In genomic region chr20:62921119-62921687, GRCh38 we compare ENCODE assay signal across 8 cellular contexts. TPM values are rescaled to one million over a fixed set of nuclear protein-coding genes. Genes with fewer than 3 reads are reported as not detected.
DNase-seq lines count a peak whose midpoint lies in the region; ATAC-seq and TF ChIP-seq lines count a peak whose summit lies in the region.

No MANE protein-coding gene starts in this region.

- H3K27me3 Mint-ChIP-seq in T-helper 1 cell treated with Interleukin-12 subunit alpha and Interleukin-12 subunit beta and Interleukin-4 antibody, amounts not matched to agents 30 μg/mL and 1 μg/mL, for 36 hours (ENCODE audit: low read depth): no peaks in the 10 kb centered on the region
- peaks cover 2 to 17% (median 9%) of the 10 kb centered on the region in 3 donors for H3K27me3 Mint-ChIP-seq in immature natural killer cell (ENCODE audit: low read depth in 3 of 3)

- H3K36me3 Mint-ChIP-seq in T-helper 1 cell treated with Interleukin-12 subunit alpha and Interleukin-12 subunit beta and Interleukin-4 antibody, amounts not matched to agents 30 μg/mL and 1 μg/mL, for 36 hours (ENCODE audit: low read depth): peaks cover 8% of the 10 kb centered on the region
- H3K36me3 Mint-ChIP-seq in immature natural killer cell: peaks cover 0 to 3% (median 0%) of the 10 kb centered on the region in 3 donors

- H3K4me3 ChIP-seq in LNCaP clone FGC (ENCODE audit: low read depth, low read length) (no peak overlapping the region), astrocyte of the cerebellum (ENCODE audit: low read depth, low read length) (no peak overlapping the region)

- H3K9me3 Mint-ChIP-seq in T-helper 1 cell treated with Interleukin-12 subunit alpha and Interleukin-12 subunit beta and Interleukin-4 antibody, amounts not matched to agents 30 μg/mL and 1 μg/mL, for 36 hours: no peaks in the 10 kb centered on the region
- no peaks in the 10 kb centered on the region for H3K9me3 Mint-ChIP-seq in immature natural killer cell

- peaks cover 66% of the 10 kb centered on the region for H3K4me1 Mint-ChIP-seq in T-helper 1 cell treated with Interleukin-12 subunit alpha and Interleukin-12 subunit beta and Interleukin-4 antibody, amounts not matched to agents 30 μg/mL and 1 μg/mL, for 36 hours (ENCODE audit: low read depth)
- peaks cover 89 to 91% of the 10 kb centered on the region in 2 donors for H3K4me1 Mint-ChIP-seq in immature natural killer cell

- DNase-seq in EL (peak; percentile 54), LNCaP clone FGC (ENCODE audit: low read depth) (no peak), astrocyte of the cerebellum (ENCODE audit: low read depth) (no peak), immature natural killer cell (peak; percentile 45 to 51 (median 51)), posterior vena cava (ENCODE audit: low spot score) (no peak)
- peak; percentile 35 for DNase-seq in stimulated activated CD8-positive, alpha-beta memory T cell treated with anti-CD3 and anti-CD28 coated beads, Interleukin-12 subunit alpha, Interleukin-12 subunit beta, amount 100 ng/mL, for 4 hours (ENCODE audit: low read depth)

- in situ Hi-C loops in astrocyte of the cerebellum (cut with HindIII; ENCODE audit: low sequenced_read_pairs): no loop called here

- ATAC-seq in HG02763 (IDR thresholded peaks at IDR 0.05; ENCODE audit: unreplicated experiment): no peak

- peak; percentile 31; the same call in 1 of the 2 replicates for TF ChIP-seq CTCF in LNCaP clone FGC (IDR thresholded peaks at IDR 0.05; ENCODE audit: control insufficient read depth, extremely low read depth, insufficient read depth)
- TF ChIP-seq CTCF in astrocyte of the cerebellum (IDR thresholded peaks at IDR 0.05; ENCODE audit: low read depth, low read length, missing control alignments): peak; percentile 74

- H3K27ac Mint-ChIP-seq in T-helper 1 cell treated with Interleukin-12 subunit alpha and Interleukin-12 subunit beta and Interleukin-4 antibody, amounts not matched to agents 30 μg/mL and 1 μg/mL, for 36 hours: peak overlapping the region; percentile 75
- H3K27ac Mint-ChIP-seq in immature natural killer cell: peak overlapping the region; percentile 70 to 94 (median 82)

- peak overlapping the region; percentile 59 for H3K4me3 Mint-ChIP-seq in T-helper 1 cell treated with Interleukin-12 subunit alpha and Interleukin-12 subunit beta and Interleukin-4 antibody, amounts not matched to agents 30 μg/mL and 1 μg/mL, for 36 hours
- H3K4me3 Mint-ChIP-seq in immature natural killer cell: peak overlapping the region in 4 of 5 donors; percentile 24 to 73 (median 70)

- intact Hi-C loops in posterior vena cava (cut with DNase I): no loop called here

RNA-seq across cellular contexts. Expression of gene DIDO1, which starts 5.1 kb away (rescaled TPM):
- 10 to 100 TPM; 23.1 to 48.8 (median 37.7) TPM for polyA plus RNA-seq in immature natural killer cell
- total RNA-seq in posterior vena cava: 10 to 100 TPM; 38.5 to 44.1 TPM

RNA-seq across cellular contexts. Expression of gene GID8, which starts 16.7 kb away (rescaled TPM):
- polyA plus RNA-seq in immature natural killer cell: 10 to 100 TPM; 20.7 to 26.8 (median 21.3) TPM
- total RNA-seq in posterior vena cava: 10 to 100 TPM; 14.9 to 20.0 TPM

RNA-seq across cellular contexts. Expression of gene SLC17A9, which starts 31.3 kb away (rescaled TPM):
- polyA plus RNA-seq in immature natural killer cell: 1 to 10 TPM in 2 of 3 donors, under 1 TPM in 1; 0.95 to 3.5 (median 2.0) TPM
- 10 to 100 TPM in 1 of 2 donors, 1 to 10 TPM in 1; 9.9 to 16.3 TPM for total RNA-seq in posterior vena cava

RNA-seq across cellular contexts. Expression of gene TCFL5, which starts 59.6 kb away (rescaled TPM):
- 1 to 10 TPM in 2 of 3 donors, under 1 TPM in 1; 0.63 to 2.1 (median 1.1) TPM for polyA plus RNA-seq in immature natural killer cell
- total RNA-seq in posterior vena cava: 10 to 100 TPM in 1 of 2 donors, 1 to 10 TPM in 1; 9.6 to 10.9 TPM

Comparison
In these comparisons a context has a peak if more than half of its experiments do, and no peak if none do; other contexts are left out.
1. DNase-seq: peak in EL (single experiment), immature natural killer cell (3 of 3) and stimulated activated CD8-positive, alpha-beta memory T cell treated with anti-CD3 and anti-CD28 coated beads, Interleukin-12 subunit alpha, Interleukin-12 subunit beta, amount 100 ng/mL, for 4 hours (single experiment); none in LNCaP clone FGC (single experiment), astrocyte of the cerebellum (single experiment) and posterior vena cava (single experiment).